Comparison of ENCODE assay signal across 8 cellular contexts in the genomic region with DNA sequence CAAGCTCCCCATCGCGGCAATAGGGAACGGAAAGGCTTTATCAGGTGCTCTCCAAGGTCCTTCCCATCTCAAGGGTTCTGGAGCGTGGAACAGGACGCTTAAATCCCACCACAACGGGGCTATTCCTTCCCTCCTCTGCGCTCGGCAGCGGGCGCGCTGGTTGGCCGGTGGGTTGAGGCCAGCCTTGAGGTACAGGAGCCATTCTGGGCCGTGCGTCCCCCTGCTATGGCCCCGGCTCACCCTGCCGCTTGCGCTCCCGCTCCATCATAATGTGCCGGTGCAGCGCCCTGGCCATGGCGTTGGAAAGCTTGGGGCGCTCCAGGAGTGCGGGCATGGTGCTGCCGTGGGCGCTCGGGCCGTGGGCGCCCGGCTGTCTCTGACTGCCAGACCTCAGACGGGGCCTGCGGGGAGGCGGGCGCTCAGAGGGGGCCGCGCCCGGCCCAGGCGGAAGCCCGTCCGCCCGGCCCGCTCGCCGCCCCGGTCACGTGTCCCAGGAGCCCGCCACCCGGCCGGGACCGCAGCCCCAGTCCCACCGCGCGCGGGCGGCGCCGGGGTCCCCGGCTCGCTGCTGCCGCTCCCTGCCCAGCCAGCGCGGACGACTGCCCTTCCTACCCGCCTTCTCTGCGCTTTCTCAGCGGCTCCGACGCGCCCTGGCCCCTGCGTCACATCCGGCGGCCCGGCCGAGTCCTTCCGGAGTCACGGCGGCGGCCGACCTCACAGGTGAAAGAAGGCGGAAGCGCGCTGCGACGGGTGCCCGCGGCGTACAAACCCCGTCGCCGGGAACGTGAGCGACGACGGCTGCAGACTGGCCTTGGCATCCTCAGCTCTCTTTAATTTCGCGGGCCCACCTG. TPM values are rescaled to one million over a fixed set of nuclear protein-coding genes. Genes with fewer than 3 reads are reported as not detected.
DNase-seq lines count a peak whose midpoint lies in the region; ATAC-seq lines count a peak whose summit lies in the region.

A gene with protein sequence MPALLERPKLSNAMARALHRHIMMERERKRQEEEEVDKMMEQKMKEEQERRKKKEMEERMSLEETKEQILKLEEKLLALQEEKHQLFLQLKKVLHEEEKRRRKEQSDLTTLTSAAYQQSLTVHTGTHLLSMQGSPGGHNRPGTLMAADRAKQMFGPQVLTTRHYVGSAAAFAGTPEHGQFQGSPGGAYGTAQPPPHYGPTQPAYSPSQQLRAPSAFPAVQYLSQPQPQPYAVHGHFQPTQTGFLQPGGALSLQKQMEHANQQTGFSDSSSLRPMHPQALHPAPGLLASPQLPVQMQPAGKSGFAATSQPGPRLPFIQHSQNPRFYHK (minus strand): TSS at position 642 of the 851 bp plus-strand sequence. CDS start 308 bp downstream, at position 334.

- ATAC-seq in GM19328 (IDR thresholded peaks at IDR 0.05; ENCODE audit: unreplicated experiment) (peak; percentile 64), HG03469 (IDR thresholded peaks at IDR 0.05; ENCODE audit: unreplicated experiment) (peak; percentile 37)

- peak; percentile 35 to 93 (median 80) for DNase-seq in C1 segment of cervical spinal cord (lab: John Stamatoyannopoulos, UW)
- peak; percentile 51 for DNase-seq in NK-92 (lab: John Stamatoyannopoulos, UW; ENCODE audit: unreplicated experiment)
- peak; percentile 82 for DNase-seq in activated CD8-positive, alpha-beta memory T cell treated with anti-CD3 and anti-CD28 coated beads for 4 hours (ENCODE audit: low read depth in 2 of 2)
- DNase-seq in effector CD8-positive, alpha-beta T cell (lab: John Stamatoyannopoulos, UW): peak; percentile 82
- peak; percentile 85 to 91 for DNase-seq in lung microvascular endothelial cell (ENCODE audit: low read depth in 2 of 2)
- DNase-seq in stimulated activated CD4-positive, alpha-beta T cell treated with anti-CD3 and anti-CD28 coated beads, TNF-alpha, amount 100 ng/mL, for 24 hours (ENCODE audit: low read depth in 3 of 3): peak; percentile 85 to 93 (median 91)

RNA-seq across cellular contexts. Expression of the gene that starts here (rescaled TPM):
- total RNA-seq in lung microvascular endothelial cell: 22.9 and 33.5 TPM in 2 replicates

Comparison
In these comparisons a context has a peak if more than half of its experiments do, and no peak if none do; other contexts are left out.
1. Peak in every context shown above with its lines: DNase-seq and ATAC-seq.